Comparison of ENCODE assay signal across 31 cellular contexts in genomic region chr2:28833740-28834139, GRCh38.
"Had no signal": no experiment of that assay in that cellular context is flagged by ENCODE, and none has a peak within 500 bp of the region (broad histone marks: within the 10 kb centered on the region; RNA-seq: fewer than 3 reads in every experiment).

No MANE protein-coding gene starts in this region.

- H3K9me3 ChIP-seq: adrenal gland, body of pancreas, breast epithelium had no signal

- DNase-seq: activated B cell treated with CpG ODN at 0.5 μM for 24 hours; activated CD4-positive, alpha-beta memory T cell treated with anti-CD3 and anti-CD28 coated beads, Interleukin-2, amount 10 ng/mL, durations not matched to agents 7 days and 5 days; activated CD4-positive, alpha-beta T cell treated with anti-CD3 and anti-CD28 coated beads for 4 hours; activated CD4-positive, alpha-beta T cell treated with anti-CD3 and anti-CD28 coated beads, Interleukin-2, amount 10 ng/mL, durations not matched to agents 24 days and 14 days; activated CD4-positive, alpha-beta T cell treated with anti-CD3 and anti-CD28 coated beads, Interleukin-2, amount 50 U/mL, for 48 hours; activated CD4-positive, CD25-positive, alpha-beta regulatory T cell treated with anti-CD3 and anti-CD28 coated beads, Interleukin-2, amount 50 U/mL, for 72 hours; activated CD8-positive, alpha-beta memory T cell treated with anti-CD3 and anti-CD28 coated beads for 24 hours; activated CD8-positive, alpha-beta memory T cell treated with anti-CD3 and anti-CD28 coated beads, Interleukin-2, amount 10 ng/mL, durations not matched to agents 7 days and 5 days; activated CD8-positive, alpha-beta memory T cell treated with anti-CD3 and anti-CD28 coated beads, Interleukin-2, amount 50 U/mL, for 48 hours; activated CD8-positive, alpha-beta T cell treated with anti-CD3 and anti-CD28 coated beads, Interleukin-2, amount 10 ng/mL, durations not matched to agents 7 days and 5 days; activated effector memory CD4-positive, alpha-beta T cell treated with Interleukin-2 at 50 U/mL for 16 hours; activated gamma-delta T cell; activated naive CD4-positive, alpha-beta T cell treated with anti-CD3 and anti-CD28 coated beads, Interleukin-2, amount 10 ng/mL, durations not matched to agents 7 days and 5 days; activated naive CD4-positive, alpha-beta T cell treated with Interleukin-2 at 50 U/mL for 16 hours; activated naive CD8-positive, alpha-beta T cell treated with anti-CD3 and anti-CD28 coated beads for 36 hours; activated T-cell treated with anti-CD3 and anti-CD28 coated beads, Interleukin-2, amount 50 U/mL, for 24 hours; activated T-cell treated with anti-CD3 and anti-CD28 coated beads, Interleukin-2, amount 50 U/mL, for 48 hours; adrenal gland; amniotic stem cell; aorta; body of pancreas; brain microvascular endothelial cell; central memory CD4-positive, alpha-beta T cell; T-helper 2 cell; T-helper 9 cell had no signal

- H3K27me3 ChIP-seq: adrenal gland, body of pancreas, brain microvascular endothelial cell, breast epithelium had no signal

- H3K4me3 ChIP-seq: adrenal gland, body of pancreas, breast epithelium had no signal

- H3K4me1 ChIP-seq: adrenal gland, body of pancreas, breast epithelium had no signal

- ATAC-seq: activated CD8-positive, alpha-beta memory T cell treated with anti-CD3 and anti-CD28 coated beads, Interleukin-2, amount 10 ng/mL, durations not matched to agents 7 days and 5 days; activated CD8-positive, alpha-beta T cell treated with anti-CD3 and anti-CD28 coated beads, Interleukin-2, amount 10 ng/mL, durations not matched to agents 7 days and 5 days; activated naive CD4-positive, alpha-beta T cell treated with anti-CD3 and anti-CD28 coated beads, Interleukin-2, amount 50 U/mL, for 72 hours; body of pancreas had no signal

- H3K27ac ChIP-seq: adrenal gland, body of pancreas, brain microvascular endothelial cell, breast epithelium, VCaP had no signal

- FAIRE-seq: astrocyte, colon, TTC549 had no signal

- H3K36me3 ChIP-seq: adrenal gland, brain microvascular endothelial cell, breast epithelium had no signal
